Comparison of ENCODE assay signal across 20 cellular contexts in the genomic region with DNA sequence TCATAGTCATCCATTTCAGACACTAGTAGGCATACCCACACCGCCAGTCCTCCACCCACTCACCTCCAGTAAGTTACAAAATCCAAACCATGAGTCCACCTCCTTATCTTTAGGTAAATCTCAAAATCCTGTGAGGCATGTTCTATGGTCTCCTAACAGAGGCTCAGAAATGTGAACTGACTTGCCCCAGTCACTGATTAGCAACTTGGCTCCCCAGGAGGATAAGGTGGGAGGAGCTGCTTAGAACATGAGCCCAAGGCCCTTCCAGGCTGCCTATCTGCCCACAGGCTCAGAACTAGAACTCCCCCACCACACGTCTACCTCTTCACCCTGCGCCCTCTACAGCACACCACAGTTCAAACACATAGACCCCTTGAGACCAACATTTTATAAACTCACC. TPM values are rescaled to one million over a fixed set of nuclear protein-coding genes. Genes with fewer than 3 reads are reported as not detected.
DNase-seq lines count a peak whose midpoint lies in the region; ATAC-seq and TF ChIP-seq lines count a peak whose summit lies in the region.
"Had no signal": no experiment of that assay in that cellular context is flagged by ENCODE, and none has a peak within 500 bp of the region (broad histone marks: within the 10 kb centered on the region; RNA-seq: fewer than 3 reads in every experiment).

No MANE protein-coding gene starts in this region.

- H3K9me3 ChIP-seq in RWPE2 (ENCODE audit: severe bottlenecking) (no peaks in the 10 kb centered on the region), endodermal cell (ENCODE audit: control insufficient read depth, low read length) (no peaks in the 10 kb centered on the region)
- H3K9me3 ChIP-seq: HAP-1, vagina had no signal

- no peak overlapping the region for H3K4me2 ChIP-seq in mesendoderm (ENCODE audit: low read length)

- no peak overlapping the region for H2AK5ac ChIP-seq in mesendoderm (ENCODE audit: low read length)

- H3K27ac ChIP-seq in RWPE2 (ENCODE audit: poor library complexity, severe bottlenecking), result no peak overlapping the region
- no peak overlapping the region for H3K27ac ChIP-seq in endodermal cell (ENCODE audit: low read depth, low read length)
- no peak overlapping the region for H3K27ac ChIP-seq in mesendoderm (ENCODE audit: low read depth, low read length)
- H3K27ac ChIP-seq: vagina had no signal

- H3K27me3 Mint-ChIP-seq in endodermal cell (ENCODE audit: insufficient read depth), result no peaks in the 10 kb centered on the region
- H3K27me3 Mint-ChIP-seq: activated CD4-positive, alpha-beta T cell treated with anti-CD3 and anti-CD28 coated beads, Interleukin-2, amount 10 ng/mL, durations not matched to agents 7 days and 5 days; activated naive CD4-positive, alpha-beta T cell treated with anti-CD3 and anti-CD28 coated beads, Interleukin-2, amount 10 ng/mL, durations not matched to agents 7 days and 5 days; progenitor cell of endocrine pancreas had no signal

- peak overlapping the region; percentile 2 for H3K27ac Mint-ChIP-seq in endodermal cell
- H3K27ac Mint-ChIP-seq: activated CD4-positive, alpha-beta T cell treated with anti-CD3 and anti-CD28 coated beads, Interleukin-2, amount 10 ng/mL, durations not matched to agents 7 days and 5 days; activated naive CD4-positive, alpha-beta T cell treated with anti-CD3 and anti-CD28 coated beads, Interleukin-2, amount 10 ng/mL, durations not matched to agents 7 days and 5 days; progenitor cell of endocrine pancreas had no signal

- no peak overlapping the region for H2BK120ac ChIP-seq in mesendoderm (ENCODE audit: low read depth, low read length)

- H3K27me3 ChIP-seq in H7 (ENCODE audit: control insufficient read depth, insufficient read depth, low read length), result no peaks in the 10 kb centered on the region
- H3K27me3 ChIP-seq in RWPE2 (ENCODE audit: insufficient read depth, poor library complexity, severe bottlenecking), result no peaks in the 10 kb centered on the region
- H3K27me3 ChIP-seq in endodermal cell (ENCODE audit: control insufficient read depth, insufficient read depth, low read length, poor library complexity, severe bottlenecking), result no peaks in the 10 kb centered on the region
- no peaks in the 10 kb centered on the region for H3K27me3 ChIP-seq in mesendoderm (ENCODE audit: insufficient read depth, low read length, poor library complexity)
- H3K27me3 ChIP-seq: vagina had no signal

- no peaks in the 10 kb centered on the region for H3K79me2 ChIP-seq in mesendoderm (ENCODE audit: control insufficient read depth, insufficient read depth, low read length)

- DNase-seq in H7 (peak; percentile 63), RWPE2 (ENCODE audit: low spot score) (no peak), endodermal cell (peak; percentile 77), mesendoderm (peak; percentile 91), Right ventricle myocardium inferior (ENCODE audit: missing footprints) (no peak), kidney tubule cell (ENCODE audit: low spot score) (no peak)
- no peak for DNase-seq in stimulated activated CD4-positive, alpha-beta T cell treated with anti-CD3 and anti-CD28 coated beads, Interleukin-4, amount 100 ng/mL, for 1 hour
- DNase-seq: activated CD4-positive, alpha-beta T cell treated with anti-CD3 and anti-CD28 coated beads, Interleukin-2, amount 10 ng/mL, durations not matched to agents 7 days and 5 days; activated naive CD4-positive, alpha-beta T cell treated with anti-CD3 and anti-CD28 coated beads, Interleukin-2, amount 10 ng/mL, durations not matched to agents 7 days and 5 days; cortex of kidney; Kasumi-1; NCI-H1417; NCI-H774; stimulated activated CD4-positive, alpha-beta T cell treated with anti-CD3 and anti-CD28 coated beads, Interleukin-4, amount 100 ng/mL, for 24 hours had no signal

- H3K4me3 ChIP-seq in H7 (ENCODE audit: insufficient read depth, low read depth, low read length) (no peak overlapping the region), RWPE2 (ENCODE audit: severe bottlenecking) (no peak overlapping the region), endodermal cell (ENCODE audit: low read length) (no peak overlapping the region), mesendoderm (ENCODE audit: low read length) (no peak overlapping the region)
- H3K4me3 ChIP-seq: HAP-1, skin epidermis, vagina had no signal

- H3K56ac ChIP-seq in mesendoderm (ENCODE audit: low read length), result no peak overlapping the region

- no peaks in the 10 kb centered on the region for H3K4me1 ChIP-seq in RWPE2 (ENCODE audit: insufficient read depth, poor library complexity, severe bottlenecking)
- H3K4me1 ChIP-seq in endodermal cell (ENCODE audit: control insufficient read depth, insufficient read depth, low read length), result no peaks in the 10 kb centered on the region
- peaks cover 3% of the 10 kb centered on the region for H3K4me1 ChIP-seq in mesendoderm (ENCODE audit: control insufficient read depth, low read depth, low read length)
- H3K4me1 ChIP-seq: vagina had no signal

- no peak overlapping the region for H3K23ac ChIP-seq in mesendoderm (ENCODE audit: low read length)

- H4K8ac ChIP-seq in mesendoderm (ENCODE audit: low read depth, low read length), result no peak overlapping the region

- H3K4me3 Mint-ChIP-seq in endodermal cell, result no peak overlapping the region
- H3K4me3 Mint-ChIP-seq: activated CD4-positive, alpha-beta T cell treated with anti-CD3 and anti-CD28 coated beads, Interleukin-2, amount 10 ng/mL, durations not matched to agents 7 days and 5 days; activated naive CD4-positive, alpha-beta T cell treated with anti-CD3 and anti-CD28 coated beads, Interleukin-2, amount 10 ng/mL, durations not matched to agents 7 days and 5 days had no signal

- peaks cover 11% of the 10 kb centered on the region for H3K36me3 ChIP-seq in H7 (replicated peaks; ENCODE audit: control insufficient read depth, insufficient read depth, low read length)
- peaks cover 93% of the 10 kb centered on the region for H3K36me3 ChIP-seq in RWPE2 (ENCODE audit: low read depth)
- peaks cover 59% of the 10 kb centered on the region for H3K36me3 ChIP-seq in endodermal cell (ENCODE audit: control insufficient read depth, insufficient read depth, low read length)
- H3K36me3 ChIP-seq in mesendoderm (ENCODE audit: control insufficient read depth, insufficient read depth, low read length), result peaks cover 2% of the 10 kb centered on the region

- H2BK5ac ChIP-seq in mesendoderm (ENCODE audit: low read length), result no peak overlapping the region

- intact Hi-C loops in Right ventricle myocardium inferior (cut with DNase I), result no loop called here

- TF ChIP-seq CTCF in RWPE2 (IDR thresholded peaks at IDR 0.05; ENCODE audit: poor library complexity, severe bottlenecking) (no peak), endodermal cell (conservative IDR thresholded peaks at IDR 0.05) (peak; percentile 49)

- H2BK15ac ChIP-seq in mesendoderm (replicated peaks; ENCODE audit: low read depth), result no peak overlapping the region

- H3K4ac ChIP-seq in mesendoderm (ENCODE audit: low read depth, low read length), result no peak overlapping the region

- peaks cover 5% of the 10 kb centered on the region for H3K79me1 ChIP-seq in mesendoderm (ENCODE audit: low read length)

- peaks cover 12% of the 10 kb centered on the region for H3K4me1 Mint-ChIP-seq in endodermal cell

- H3K36me3 Mint-ChIP-seq in endodermal cell (ENCODE audit: low read depth), result peaks cover 47% of the 10 kb centered on the region

- H3K18ac ChIP-seq in mesendoderm (ENCODE audit: low read length), result no peak overlapping the region

- ATAC-seq in RWPE2 (ENCODE audit: low read depth), result peak; percentile 62
- no peak for ATAC-seq in Right ventricle myocardium inferior
- ATAC-seq: esophagus mucosa, SK-N-SH treated with all-trans-retinoic acid at 6 μM for 48 hours had no signal

- 68 to 96% methylated on average over 3 of the region's 3 CpGs for WGBS in endodermal cell (ENCODE audit: insufficient coverage in 1 of 2, insufficient read length in 1 of 2), 2 experiments
- WGBS in mesendoderm (ENCODE audit: extremely low coverage, insufficient coverage, low lambda C conversion rate), result no CpG with 5 or more reads among the region's 3 CpGs

- no peaks in the 10 kb centered on the region for H3K9me3 Mint-ChIP-seq in endodermal cell
- H3K9me3 Mint-ChIP-seq: activated CD4-positive, alpha-beta T cell treated with anti-CD3 and anti-CD28 coated beads, Interleukin-2, amount 10 ng/mL, durations not matched to agents 7 days and 5 days; activated naive CD4-positive, alpha-beta T cell treated with anti-CD3 and anti-CD28 coated beads, Interleukin-2, amount 10 ng/mL, durations not matched to agents 7 days and 5 days had no signal

- no peak overlapping the region for H3K9ac ChIP-seq in endodermal cell (ENCODE audit: extremely low read depth, low read length, poor library complexity, severe bottlenecking)
- H3K9ac ChIP-seq in mesendoderm (ENCODE audit: low read length), result no peak overlapping the region

- H4K5ac ChIP-seq in mesendoderm (ENCODE audit: low read length), result no peak overlapping the region

RNA-seq across cellular contexts. Expression of gene SETD3, which starts 19.9 kb away (rescaled TPM):
- 60.0 and 70.2 TPM in 2 replicates for total RNA-seq in H7 (2014; rRNA removed; shearing (Covaris generic))
- 10 to 100 TPM; 57.8 to 68.1 TPM for total RNA-seq in endodermal cell
- polyA plus RNA-seq in endodermal cell (2013, experiment 1 of 2), result 41.3 TPM
- 38.5 TPM for polyA plus RNA-seq in endodermal cell (2013, experiment 2 of 2)
- 50.4 TPM for polyA plus RNA-seq in mesendoderm (2013, experiment 1 of 2)
- polyA plus RNA-seq in mesendoderm (2013, experiment 2 of 2), result 51.1 TPM
- 97.2 TPM for total RNA-seq in Right ventricle myocardium inferior

RNA-seq across cellular contexts. Expression of gene CCNK, which starts 20.4 kb away (rescaled TPM):
- 14.2 and 14.7 TPM in 2 replicates for total RNA-seq in H7 (2014; rRNA removed; shearing (Covaris generic))
- 10 to 100 TPM; 71.5 to 77.1 TPM for total RNA-seq in endodermal cell
- 62.9 TPM for polyA plus RNA-seq in endodermal cell (2013, experiment 1 of 2)
- polyA plus RNA-seq in endodermal cell (2013, experiment 2 of 2), result 60.4 TPM
- polyA plus RNA-seq in mesendoderm (2013, experiment 1 of 2), result 69.4 TPM
- polyA plus RNA-seq in mesendoderm (2013, experiment 2 of 2), result 69.2 TPM
- 29.2 TPM for total RNA-seq in Right ventricle myocardium inferior

Comparison
In these comparisons a context has a peak if more than half of its experiments do, and no peak if none do; other contexts are left out.
1. DNase-seq: peak in H7 (single experiment), endodermal cell (single experiment) and mesendoderm (single experiment); none in RWPE2 (single experiment), stimulated activated CD4-positive, alpha-beta T cell treated with anti-CD3 and anti-CD28 coated beads, Interleukin-4, amount 100 ng/mL, for 1 hour (single experiment), Right ventricle myocardium inferior (single experiment) and kidney tubule cell (single experiment).